Comparison of ENCODE assay signal across 1 cellular context in the genomic region with DNA sequence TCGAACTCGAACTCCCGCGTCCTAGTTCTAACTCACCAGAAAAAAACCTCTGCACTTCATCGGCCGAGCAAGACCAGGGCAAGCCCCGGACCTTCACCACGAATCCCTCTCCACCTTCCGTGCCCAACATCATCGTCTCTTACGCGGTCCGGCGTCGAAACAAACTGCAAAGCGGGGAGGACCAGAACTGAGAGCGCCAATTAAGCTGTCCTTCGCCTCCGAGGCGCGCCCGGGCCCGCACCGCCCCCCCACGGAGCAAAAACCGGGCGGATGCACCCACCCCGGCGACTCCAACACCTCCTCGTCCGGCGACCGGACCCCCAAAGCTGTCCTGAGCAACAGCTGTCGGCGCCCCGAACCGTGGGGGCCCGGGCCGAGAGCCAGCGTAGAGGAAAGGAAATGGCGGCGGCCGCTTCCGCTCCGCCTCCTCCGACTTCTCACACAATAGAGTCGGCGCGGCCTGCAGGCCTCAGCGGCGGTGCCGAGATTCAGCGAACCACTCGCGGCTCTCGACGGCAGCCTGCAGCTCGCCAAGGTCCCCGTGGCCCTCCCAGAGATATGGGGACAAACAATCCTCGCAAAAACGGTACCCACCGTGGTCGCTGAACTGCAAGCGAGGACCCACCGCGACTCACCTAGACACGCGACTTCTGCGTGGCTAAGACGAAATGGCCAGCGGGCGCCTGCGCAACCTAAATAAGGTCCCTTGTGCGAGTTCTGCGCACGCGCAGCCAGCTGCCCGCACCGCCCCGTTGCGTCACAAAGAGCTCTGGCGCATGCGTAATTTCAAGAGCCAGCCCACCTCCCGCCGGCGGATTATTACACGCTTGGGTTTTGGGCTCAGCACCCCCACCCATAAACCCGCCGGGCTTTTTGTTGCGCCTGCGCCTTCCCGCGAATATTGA.
A peak's percentile ranks its signal among the peaks of the same experiment; 100 is the strongest.
TF ChIP-seq lines count a peak whose summit lies in the region.

A gene with protein sequence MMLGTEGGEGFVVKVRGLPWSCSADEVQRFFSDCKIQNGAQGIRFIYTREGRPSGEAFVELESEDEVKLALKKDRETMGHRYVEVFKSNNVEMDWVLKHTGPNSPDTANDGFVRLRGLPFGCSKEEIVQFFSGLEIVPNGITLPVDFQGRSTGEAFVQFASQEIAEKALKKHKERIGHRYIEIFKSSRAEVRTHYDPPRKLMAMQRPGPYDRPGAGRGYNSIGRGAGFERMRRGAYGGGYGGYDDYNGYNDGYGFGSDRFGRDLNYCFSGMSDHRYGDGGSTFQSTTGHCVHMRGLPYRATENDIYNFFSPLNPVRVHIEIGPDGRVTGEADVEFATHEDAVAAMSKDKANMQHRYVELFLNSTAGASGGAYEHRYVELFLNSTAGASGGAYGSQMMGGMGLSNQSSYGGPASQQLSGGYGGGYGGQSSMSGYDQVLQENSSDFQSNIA (minus strand): TSS at position 671 of the 905 bp plus-strand sequence. CDS start 538 bp downstream, at position 133.

TF ChIP-seq in HepG2, 621 proteins besides CTCF, POLR2A, EP300 and RAD21 (continued from another document and continues in another):
- TF ChIP-seq KLF13 (CRISPR knock-in tag; IDR thresholded peaks at IDR 0.05), result peak; percentile 38; the same call in 1 of the 2 replicates
- TF ChIP-seq ZNF317 (CRISPR knock-in tag; IDR thresholded peaks at IDR 0.05), result peak; percentile 77
- TF ChIP-seq SNRNP70 (IDR thresholded peaks at IDR 0.05; ENCODE audit: low read depth, low read length), result no peak
- TF ChIP-seq ZIK1 (CRISPR knock-in tag; IDR thresholded peaks at IDR 0.05; ENCODE audit: borderline replicate concordance, low read depth), result peak; percentile 59
- TF ChIP-seq, protein P1, sequence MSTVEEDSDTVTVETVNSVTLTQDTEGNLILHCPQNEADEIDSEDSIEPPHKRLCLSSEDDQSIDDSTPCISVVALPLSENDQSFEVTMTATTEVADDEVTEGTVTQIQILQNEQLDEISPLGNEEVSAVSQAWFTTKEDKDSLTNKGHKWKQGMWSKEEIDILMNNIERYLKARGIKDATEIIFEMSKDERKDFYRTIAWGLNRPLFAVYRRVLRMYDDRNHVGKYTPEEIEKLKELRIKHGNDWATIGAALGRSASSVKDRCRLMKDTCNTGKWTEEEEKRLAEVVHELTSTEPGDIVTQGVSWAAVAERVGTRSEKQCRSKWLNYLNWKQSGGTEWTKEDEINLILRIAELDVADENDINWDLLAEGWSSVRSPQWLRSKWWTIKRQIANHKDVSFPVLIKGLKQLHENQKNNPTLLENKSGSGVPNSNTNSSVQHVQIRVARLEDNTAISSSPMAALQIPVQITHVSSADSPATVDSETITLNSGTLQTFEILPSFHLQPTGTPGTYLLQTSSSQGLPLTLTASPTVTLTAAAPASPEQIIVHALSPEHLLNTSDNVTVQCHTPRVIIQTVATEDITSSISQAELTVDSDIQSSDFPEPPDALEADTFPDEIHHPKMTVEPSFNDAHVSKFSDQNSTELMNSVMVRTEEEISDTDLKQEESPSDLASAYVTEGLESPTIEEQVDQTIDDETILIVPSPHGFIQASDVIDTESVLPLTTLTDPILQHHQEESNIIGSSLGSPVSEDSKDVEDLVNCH (CRISPR knock-in tag; IDR thresholded peaks at IDR 0.05), result no peak
- TF ChIP-seq ZNF24 (IDR thresholded peaks at IDR 0.05), result no peak
- TF ChIP-seq, protein P2, sequence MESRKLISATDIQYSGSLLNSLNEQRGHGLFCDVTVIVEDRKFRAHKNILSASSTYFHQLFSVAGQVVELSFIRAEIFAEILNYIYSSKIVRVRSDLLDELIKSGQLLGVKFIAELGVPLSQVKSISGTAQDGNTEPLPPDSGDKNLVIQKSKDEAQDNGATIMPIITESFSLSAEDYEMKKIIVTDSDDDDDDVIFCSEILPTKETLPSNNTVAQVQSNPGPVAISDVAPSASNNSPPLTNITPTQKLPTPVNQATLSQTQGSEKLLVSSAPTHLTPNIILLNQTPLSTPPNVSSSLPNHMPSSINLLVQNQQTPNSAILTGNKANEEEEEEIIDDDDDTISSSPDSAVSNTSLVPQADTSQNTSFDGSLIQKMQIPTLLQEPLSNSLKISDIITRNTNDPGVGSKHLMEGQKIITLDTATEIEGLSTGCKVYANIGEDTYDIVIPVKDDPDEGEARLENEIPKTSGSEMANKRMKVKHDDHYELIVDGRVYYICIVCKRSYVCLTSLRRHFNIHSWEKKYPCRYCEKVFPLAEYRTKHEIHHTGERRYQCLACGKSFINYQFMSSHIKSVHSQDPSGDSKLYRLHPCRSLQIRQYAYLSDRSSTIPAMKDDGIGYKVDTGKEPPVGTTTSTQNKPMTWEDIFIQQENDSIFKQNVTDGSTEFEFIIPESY (CRISPR knock-in tag; IDR thresholded peaks at IDR 0.05), result peak; percentile 24; the same call in 1 of the 2 replicates
- TF ChIP-seq, protein P3, sequence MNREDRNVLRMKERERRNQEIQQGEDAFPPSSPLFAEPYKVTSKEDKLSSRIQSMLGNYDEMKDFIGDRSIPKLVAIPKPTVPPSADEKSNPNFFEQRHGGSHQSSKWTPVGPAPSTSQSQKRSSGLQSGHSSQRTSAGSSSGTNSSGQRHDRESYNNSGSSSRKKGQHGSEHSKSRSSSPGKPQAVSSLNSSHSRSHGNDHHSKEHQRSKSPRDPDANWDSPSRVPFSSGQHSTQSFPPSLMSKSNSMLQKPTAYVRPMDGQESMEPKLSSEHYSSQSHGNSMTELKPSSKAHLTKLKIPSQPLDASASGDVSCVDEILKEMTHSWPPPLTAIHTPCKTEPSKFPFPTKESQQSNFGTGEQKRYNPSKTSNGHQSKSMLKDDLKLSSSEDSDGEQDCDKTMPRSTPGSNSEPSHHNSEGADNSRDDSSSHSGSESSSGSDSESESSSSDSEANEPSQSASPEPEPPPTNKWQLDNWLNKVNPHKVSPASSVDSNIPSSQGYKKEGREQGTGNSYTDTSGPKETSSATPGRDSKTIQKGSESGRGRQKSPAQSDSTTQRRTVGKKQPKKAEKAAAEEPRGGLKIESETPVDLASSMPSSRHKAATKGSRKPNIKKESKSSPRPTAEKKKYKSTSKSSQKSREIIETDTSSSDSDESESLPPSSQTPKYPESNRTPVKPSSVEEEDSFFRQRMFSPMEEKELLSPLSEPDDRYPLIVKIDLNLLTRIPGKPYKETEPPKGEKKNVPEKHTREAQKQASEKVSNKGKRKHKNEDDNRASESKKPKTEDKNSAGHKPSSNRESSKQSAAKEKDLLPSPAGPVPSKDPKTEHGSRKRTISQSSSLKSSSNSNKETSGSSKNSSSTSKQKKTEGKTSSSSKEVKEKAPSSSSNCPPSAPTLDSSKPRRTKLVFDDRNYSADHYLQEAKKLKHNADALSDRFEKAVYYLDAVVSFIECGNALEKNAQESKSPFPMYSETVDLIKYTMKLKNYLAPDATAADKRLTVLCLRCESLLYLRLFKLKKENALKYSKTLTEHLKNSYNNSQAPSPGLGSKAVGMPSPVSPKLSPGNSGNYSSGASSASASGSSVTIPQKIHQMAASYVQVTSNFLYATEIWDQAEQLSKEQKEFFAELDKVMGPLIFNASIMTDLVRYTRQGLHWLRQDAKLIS (CRISPR knock-in tag; IDR thresholded peaks at IDR 0.05), result peak; percentile 91
- TF ChIP-seq, protein P4, sequence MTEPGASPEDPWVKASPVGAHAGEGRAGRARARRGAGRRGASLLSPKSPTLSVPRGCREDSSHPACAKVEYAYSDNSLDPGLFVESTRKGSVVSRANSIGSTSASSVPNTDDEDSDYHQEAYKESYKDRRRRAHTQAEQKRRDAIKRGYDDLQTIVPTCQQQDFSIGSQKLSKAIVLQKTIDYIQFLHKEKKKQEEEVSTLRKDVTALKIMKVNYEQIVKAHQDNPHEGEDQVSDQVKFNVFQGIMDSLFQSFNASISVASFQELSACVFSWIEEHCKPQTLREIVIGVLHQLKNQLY (CRISPR knock-in tag; IDR thresholded peaks at IDR 0.05), result peak; percentile 57; the same call in 1 of the 2 replicates
- TF ChIP-seq MAFF (IDR thresholded peaks at IDR 0.05; ENCODE audit: low read depth, low read length), result peak; percentile 32; the same call in 1 of the 2 replicates
- no peak; the same call in 1 of the 2 replicates for TF ChIP-seq ZNF616 (CRISPR knock-in tag; IDR thresholded peaks at IDR 0.05; ENCODE audit: low read depth)
- peak; percentile 92 for TF ChIP-seq SMAD3 (CRISPR knock-in tag; IDR thresholded peaks at IDR 0.05)
- TF ChIP-seq GATAD2A (CRISPR knock-in tag; IDR thresholded peaks at IDR 0.05), result no peak
- no peak for TF ChIP-seq THYN1 (CRISPR knock-in tag; IDR thresholded peaks at IDR 0.05; ENCODE audit: borderline replicate concordance, low read depth)
- TF ChIP-seq, protein P5, sequence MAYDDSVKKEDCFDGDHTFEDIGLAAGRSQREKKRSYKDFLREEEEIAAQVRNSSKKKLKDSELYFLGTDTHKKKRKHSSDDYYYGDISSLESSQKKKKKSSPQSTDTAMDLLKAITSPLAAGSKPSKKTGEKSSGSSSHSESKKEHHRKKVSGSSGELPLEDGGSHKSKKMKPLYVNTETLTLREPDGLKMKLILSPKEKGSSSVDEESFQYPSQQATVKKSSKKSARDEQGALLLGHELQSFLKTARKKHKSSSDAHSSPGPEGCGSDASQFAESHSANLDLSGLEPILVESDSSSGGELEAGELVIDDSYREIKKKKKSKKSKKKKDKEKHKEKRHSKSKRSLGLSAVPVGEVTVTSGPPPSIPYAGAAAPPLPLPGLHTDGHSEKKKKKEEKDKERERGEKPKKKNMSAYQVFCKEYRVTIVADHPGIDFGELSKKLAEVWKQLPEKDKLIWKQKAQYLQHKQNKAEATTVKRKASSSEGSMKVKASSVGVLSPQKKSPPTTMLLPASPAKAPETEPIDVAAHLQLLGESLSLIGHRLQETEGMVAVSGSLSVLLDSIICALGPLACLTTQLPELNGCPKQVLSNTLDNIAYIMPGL (CRISPR knock-in tag; IDR thresholded peaks at IDR 0.05; ENCODE audit: borderline replicate concordance in 1 of 2, low read depth in 1 of 2), result peak; percentile 73 to 87
- TF ChIP-seq, protein P6, sequence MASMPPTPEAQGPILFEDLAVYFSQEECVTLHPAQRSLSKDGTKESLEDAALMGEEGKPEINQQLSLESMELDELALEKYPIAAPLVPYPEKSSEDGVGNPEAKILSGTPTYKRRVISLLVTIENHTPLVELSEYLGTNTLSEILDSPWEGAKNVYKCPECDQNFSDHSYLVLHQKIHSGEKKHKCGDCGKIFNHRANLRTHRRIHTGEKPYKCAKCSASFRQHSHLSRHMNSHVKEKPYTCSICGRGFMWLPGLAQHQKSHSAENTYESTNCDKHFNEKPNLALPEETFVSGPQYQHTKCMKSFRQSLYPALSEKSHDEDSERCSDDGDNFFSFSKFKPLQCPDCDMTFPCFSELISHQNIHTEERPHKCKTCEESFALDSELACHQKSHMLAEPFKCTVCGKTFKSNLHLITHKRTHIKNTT (CRISPR knock-in tag; IDR thresholded peaks at IDR 0.05), result no peak
- peak; percentile 17; the same call in 1 of the 2 replicates for TF ChIP-seq ZNF749 (CRISPR knock-in tag; IDR thresholded peaks at IDR 0.05; ENCODE audit: borderline replicate concordance)
- TF ChIP-seq HOXD1 (CRISPR knock-in tag; IDR thresholded peaks at IDR 0.05), result no peak
- peak; percentile 53 for TF ChIP-seq KLF12 (CRISPR knock-in tag; IDR thresholded peaks at IDR 0.05; ENCODE audit: borderline replicate concordance)
- TF ChIP-seq ZNF160 (CRISPR knock-in tag; IDR thresholded peaks at IDR 0.05), result peak; percentile 91; the same call in 1 of the 2 replicates
- TF ChIP-seq, protein P7, sequence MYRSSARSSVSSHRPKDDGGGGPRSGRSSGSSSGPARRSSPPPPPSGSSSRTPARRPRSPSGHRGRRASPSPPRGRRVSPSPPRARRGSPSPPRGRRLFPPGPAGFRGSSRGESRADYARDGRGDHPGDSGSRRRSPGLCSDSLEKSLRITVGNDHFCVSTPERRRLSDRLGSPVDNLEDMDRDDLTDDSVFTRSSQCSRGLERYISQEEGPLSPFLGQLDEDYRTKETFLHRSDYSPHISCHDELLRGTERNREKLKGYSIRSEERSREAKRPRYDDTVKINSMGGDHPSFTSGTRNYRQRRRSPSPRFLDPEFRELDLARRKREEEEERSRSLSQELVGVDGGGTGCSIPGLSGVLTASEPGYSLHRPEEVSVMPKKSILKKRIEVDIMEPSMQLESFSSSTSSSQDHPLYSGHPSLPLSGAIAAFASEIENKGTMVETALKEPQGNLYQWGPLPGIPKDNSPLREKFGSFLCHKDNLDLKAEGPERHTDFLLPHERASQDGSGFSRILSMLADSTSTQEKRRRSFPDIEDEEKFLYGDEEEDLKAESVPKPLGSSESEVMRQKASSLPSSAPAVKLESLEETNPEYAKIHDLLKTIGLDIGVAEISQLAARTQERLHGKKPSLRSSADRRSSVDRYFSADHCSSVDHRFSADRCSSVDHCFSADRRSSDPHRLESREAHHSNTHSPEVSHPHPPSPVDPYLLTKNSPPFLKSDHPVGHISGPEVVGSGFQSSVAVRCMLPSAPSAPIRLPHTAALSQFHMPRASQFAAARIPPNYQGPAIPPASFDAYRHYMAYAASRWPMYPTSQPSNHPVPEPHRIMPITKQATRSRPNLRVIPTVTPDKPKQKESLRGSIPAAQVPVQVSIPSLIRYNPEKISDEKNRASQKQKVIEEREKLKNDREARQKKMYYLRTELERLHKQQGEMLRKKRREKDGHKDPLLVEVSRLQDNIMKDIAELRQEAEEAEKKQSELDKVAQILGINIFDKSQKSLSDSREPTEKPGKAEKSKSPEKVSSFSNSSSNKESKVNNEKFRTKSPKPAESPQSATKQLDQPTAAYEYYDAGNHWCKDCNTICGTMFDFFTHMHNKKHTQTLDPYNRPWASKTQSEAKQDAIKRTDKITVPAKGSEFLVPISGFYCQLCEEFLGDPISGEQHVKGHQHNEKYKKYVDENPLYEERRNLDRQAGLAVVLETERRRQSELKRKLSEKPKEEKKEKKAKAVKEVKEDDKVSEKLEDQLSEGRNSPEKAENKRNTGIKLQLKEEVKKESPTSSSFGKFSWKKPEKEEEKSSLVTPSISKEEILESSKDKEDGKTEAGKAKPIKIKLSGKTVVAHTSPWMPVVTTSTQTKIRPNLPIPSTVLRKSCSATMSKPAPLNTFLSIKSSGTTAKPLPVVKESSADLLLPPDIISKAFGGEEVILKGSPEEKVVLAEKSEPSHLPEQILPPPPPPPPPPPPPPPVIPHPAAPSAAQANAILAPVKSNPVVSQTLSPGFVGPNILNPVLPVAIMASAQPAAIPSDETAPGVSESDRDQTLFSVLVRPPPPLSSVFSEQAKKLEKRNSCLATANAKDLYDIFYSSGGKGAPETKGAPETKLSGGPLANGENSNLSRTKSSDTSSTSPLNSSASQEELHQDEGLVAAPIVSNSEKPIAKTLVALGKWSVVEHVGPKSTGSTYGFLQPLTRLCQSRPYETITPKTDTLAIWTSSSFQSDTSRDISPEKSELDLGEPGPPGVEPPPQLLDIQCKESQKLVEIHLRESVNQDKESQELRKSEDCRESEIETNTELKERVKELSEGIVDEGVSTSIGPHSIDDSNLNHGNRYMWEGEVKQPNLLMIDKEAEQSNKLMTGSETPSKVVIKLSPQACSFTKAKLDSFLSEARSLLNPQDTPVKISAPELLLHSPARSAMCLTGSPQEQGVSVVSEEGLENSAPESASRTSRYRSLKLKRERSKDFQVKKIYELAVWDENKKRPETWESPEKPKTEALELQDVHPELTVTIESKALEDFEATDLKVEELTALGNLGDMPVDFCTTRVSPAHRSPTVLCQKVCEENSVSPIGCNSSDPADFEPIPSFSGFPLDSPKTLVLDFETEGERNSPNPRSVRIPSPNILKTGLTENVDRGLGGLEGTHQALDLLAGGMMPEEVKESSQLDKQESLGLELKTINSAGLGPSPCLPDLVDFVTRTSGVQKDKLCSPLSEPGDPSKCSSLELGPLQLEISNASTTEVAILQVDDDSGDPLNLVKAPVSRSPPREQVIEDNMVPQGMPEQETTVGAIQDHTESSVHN (CRISPR knock-in tag; IDR thresholded peaks at IDR 0.05), result no peak
